ENCODE assay signal across 9 cellular contexts in genomic region chr12:118190266-118190665, GRCh38. TPM values are rescaled to one million over a fixed set of nuclear protein-coding genes. Genes with fewer than 3 reads are reported as not detected.
A peak's percentile ranks its signal among the peaks of the same experiment; 100 is the strongest.
DNase-seq lines count a peak whose midpoint lies in the region; ATAC-seq and TF ChIP-seq lines count a peak whose summit lies in the region.
"Had no signal": no experiment of that assay in that cellular context is flagged by ENCODE, and none has a peak within 500 bp of the region (broad histone marks: within the 10 kb centered on the region; RNA-seq: fewer than 3 reads in every experiment).

No MANE protein-coding gene starts in this region.

- H3K27me3 ChIP-seq in foreskin keratinocyte, result no peaks in the 10 kb centered on the region
- no peaks in the 10 kb centered on the region for H3K27me3 ChIP-seq in ovary
- H3K27me3 ChIP-seq in PC-3 (ENCODE audit: low read length), result no peaks in the 10 kb centered on the region
- H3K27me3 ChIP-seq in CD4-positive, alpha-beta T cell (ENCODE audit: control insufficient read depth, insufficient read depth, low read length), result no peaks in the 10 kb centered on the region

- no peak for TF ChIP-seq POLR2A in ovary (IDR thresholded peaks at IDR 0.05)

- H3K9me2 ChIP-seq in PC-3 (replicated peaks; ENCODE audit: low read length), result no peaks in the 10 kb centered on the region

- H3K4me3 ChIP-seq in ovary (peak overlapping the region; percentile 38), PC-3 (ENCODE audit: low read length) (no peak overlapping the region)

- no peak overlapping the region for H2AFZ ChIP-seq in PC-3 (ENCODE audit: low read length)

- no peaks in the 10 kb centered on the region for H3K36me3 ChIP-seq in ovary
- H3K36me3 ChIP-seq in PC-3 (ENCODE audit: low read depth, low read length), result no peaks in the 10 kb centered on the region

- no peaks in the 10 kb centered on the region for H3K79me2 ChIP-seq in PC-3 (ENCODE audit: low read length)

- no peaks in the 10 kb centered on the region for H4K20me1 ChIP-seq in PC-3 (ENCODE audit: low read length)

- peaks cover 6 to 28% of the 10 kb centered on the region in 2 donors for H3K4me1 Mint-ChIP-seq in effector memory CD8-positive, alpha-beta T cell (ENCODE audit: low read depth in 2 of 2)
- peaks cover 19% of the 10 kb centered on the region for H3K4me1 Mint-ChIP-seq in CD4-positive, alpha-beta T cell (ENCODE audit: low read depth)

- in situ Hi-C loops in SK-MEL-5 (cut with HindIII; ENCODE audit: low pct_unique_long_range_greater_than_20kb, low sequenced_read_pairs), result no loop called here

- H3K4me1 ChIP-seq in foreskin keratinocyte (peaks cover 38% of the 10 kb centered on the region), ovary (ENCODE audit: insufficient read depth) (peaks cover 5% of the 10 kb centered on the region), PC-3 (ENCODE audit: insufficient read depth, low read length) (peaks cover 8% of the 10 kb centered on the region; the same call in 1 of the 2 replicates)

- H3K27ac Mint-ChIP-seq in effector memory CD8-positive, alpha-beta T cell, result no peak overlapping the region
- H3K27ac Mint-ChIP-seq in CD4-positive, alpha-beta T cell, result no peak overlapping the region

- POLR2A ChIA-PET in PC-3 (lab: Charles Lee; ENCODE audit: unreplicated experiment), result no interaction called here
- POLR2A ChIA-PET in CD4-positive, alpha-beta T cell (lab: Charles Lee), result no interaction called here

- H3F3A ChIP-seq in PC-3 (ENCODE audit: low read length, unreplicated experiment), result no peaks in the 10 kb centered on the region

- DNase-seq in DMS114 treated with DMSO at 0.1 percent for 48 hours (lab: John Stamatoyannopoulos, UW; ENCODE audit: unreplicated experiment) (peak; percentile 54), SK-MEL-5 (ENCODE audit: low read depth, low spot score) (peak; percentile 64), foreskin keratinocyte (no peak), ovary (no peak), PC-3 (no peak)
- DNase-seq in effector memory CD8-positive, alpha-beta T cell, result no peak
- no peak for DNase-seq in CD4-positive, alpha-beta T cell
- DNase-seq: KBM-7 had no signal

- no peak overlapping the region for H3K27ac ChIP-seq in foreskin keratinocyte
- H3K27ac ChIP-seq in ovary, result peak overlapping the region; percentile 49 to 74
- no peak overlapping the region for H3K27ac ChIP-seq in PC-3 (ENCODE audit: low read length)
- H3K27ac ChIP-seq in CD4-positive, alpha-beta T cell (ENCODE audit: low read depth, low read length), result no peak overlapping the region

- no peak for TF ChIP-seq CTCF in foreskin keratinocyte (conservative IDR thresholded peaks at IDR 0.05)
- TF ChIP-seq CTCF in ovary (IDR thresholded peaks at IDR 0.05), result no peak
- TF ChIP-seq CTCF in PC-3 (conservative IDR thresholded peaks at IDR 0.05; ENCODE audit: low read depth, low read length), result no peak
- TF ChIP-seq CTCF in CD4-positive, alpha-beta T cell (IDR thresholded peaks at IDR 0.05), result no peak

- H3K9me3 ChIP-seq in ovary (no peaks in the 10 kb centered on the region), PC-3 (ENCODE audit: low read length) (no peaks in the 10 kb centered on the region)
- H3K9me3 ChIP-seq in CD4-positive, alpha-beta T cell (ENCODE audit: control insufficient read depth, low read length), result no peaks in the 10 kb centered on the region

- CTCF ChIA-PET in PC-3 (lab: Charles Lee), result no interaction called here
- CTCF ChIA-PET in CD4-positive, alpha-beta T cell (lab: Charles Lee), result no interaction called here

- H3K27me3 Mint-ChIP-seq in effector memory CD8-positive, alpha-beta T cell, result no peaks in the 10 kb centered on the region
- H3K27me3 Mint-ChIP-seq in CD4-positive, alpha-beta T cell, result no peaks in the 10 kb centered on the region

- H3K9me3 Mint-ChIP-seq in effector memory CD8-positive, alpha-beta T cell, result no peaks in the 10 kb centered on the region
- no peaks in the 10 kb centered on the region for H3K9me3 Mint-ChIP-seq in CD4-positive, alpha-beta T cell

- H3K4me3 Mint-ChIP-seq in effector memory CD8-positive, alpha-beta T cell, result no peak overlapping the region
- H3K4me3 Mint-ChIP-seq in CD4-positive, alpha-beta T cell, result no peak overlapping the region

- H3K9ac ChIP-seq in PC-3 (ENCODE audit: low read length), result no peak overlapping the region

- no TSS peak for BruUV-seq in PC-3 (replicated peaks; lab: Mats Ljungman, UMichigan)

- no peak overlapping the region for H3K4me2 ChIP-seq in PC-3 (ENCODE audit: low read length)

- H3K36me3 Mint-ChIP-seq in effector memory CD8-positive, alpha-beta T cell (ENCODE audit: insufficient read depth), result peaks cover 42% of the 10 kb centered on the region
- H3K36me3 Mint-ChIP-seq in CD4-positive, alpha-beta T cell (ENCODE audit: low read depth), result peaks cover 44% of the 10 kb centered on the region

- TF ChIP-seq EP300 in ovary (IDR thresholded peaks at IDR 0.05), result no peak

- intact Hi-C loops in ovary (cut with DNase I), result no loop called here
- intact Hi-C loops in PC-3 (cut with micrococcal nuclease), result no loop called here
- intact Hi-C loops in CD4-positive, alpha-beta T cell (cut with DNase I, micrococcal nuclease), result no loop called here

- ATAC-seq in foreskin keratinocyte, result peak; percentile 59
- no peak for ATAC-seq in effector memory CD8-positive, alpha-beta T cell (replicated peaks)
- ATAC-seq in HG02759 (IDR thresholded peaks at IDR 0.05; ENCODE audit: unreplicated experiment), result no peak
- no peak for ATAC-seq in PC-3
- no peak for ATAC-seq in CD4-positive, alpha-beta T cell (ENCODE audit: poor library complexity)

- WGBS in ovary, 3 donors, result 5 to 6% (median 6%) methylated on average over 11 of the region's 11 CpGs

RNA-seq across cellular contexts. Expression of gene PEBP1, which starts 54.3 kb away (rescaled TPM):
- total RNA-seq in SK-MEL-5 (2014; rRNA removed; shearing (Covaris generic)), result 512 and 576 TPM in 2 replicates
- 434 and 443 TPM in 2 replicates for polyA plus RNA-seq in SK-MEL-5 (2015; cell fraction: cytosol; rRNA removed)
- polyA plus RNA-seq in SK-MEL-5 (2015; cell fraction: nucleus; rRNA removed), result 147 and 172 TPM in 2 replicates
- total RNA-seq in foreskin keratinocyte, result 200 and 206 TPM in 2 replicates
- polyA plus RNA-seq in foreskin keratinocyte, result 209 and 229 TPM in 2 replicates
- total RNA-seq in ovary, result 100 to 1,000 TPM; 265 to 446 (median 274) TPM
- polyA plus RNA-seq in ovary, result 100 to 1,000 TPM; 354 to 432 TPM
- total RNA-seq in PC-3 (2014; rRNA removed), result 313 and 368 TPM in 2 replicates
- total RNA-seq in CD4-positive, alpha-beta T cell, result 100 to 1,000 TPM; 116 to 119 TPM

Comparison
In these comparisons a context has a peak if more than half of its experiments do, and no peak if none do; other contexts are left out.
1. DNase-seq: peak in DMS114 treated with DMSO at 0.1 percent for 48 hours (single experiment) and SK-MEL-5 (single experiment); none in foreskin keratinocyte (0 of 2), ovary (0 of 5), effector memory CD8-positive, alpha-beta T cell (0 of 3), PC-3 (single experiment) and CD4-positive, alpha-beta T cell (0 of 10).
2. H3K27ac ChIP-seq: peak in ovary (2 of 2); none in foreskin keratinocyte (single experiment), PC-3 (single experiment) and CD4-positive, alpha-beta T cell (single experiment).